ENCODE assay signal across 15 cellular contexts in genomic region chr9:79189511-79189924, GRCh38.
DNase-seq lines count a peak whose midpoint lies in the region; ATAC-seq and TF ChIP-seq lines count a peak whose summit lies in the region.
"Had no signal": no experiment of that assay in that cellular context is flagged by ENCODE, and none has a peak within 500 bp of the region (broad histone marks: within the 10 kb centered on the region; RNA-seq: fewer than 3 reads in every experiment).

No MANE protein-coding gene starts in this region.

- no peak for TF ChIP-seq CTCF in fibroblast of mammary gland (conservative IDR thresholded peaks at IDR 0.05; ENCODE audit: control insufficient read depth, insufficient read depth, low read depth, low read length)

- no peak for ATAC-seq in HG02938 (IDR thresholded peaks at IDR 0.05; ENCODE audit: unreplicated experiment)

- H3K4me3 ChIP-seq in fibroblast of mammary gland (ENCODE audit: control insufficient read depth, low read depth, low read length) (no peak overlapping the region), skeletal muscle cell (ENCODE audit: low read depth, low read length) (no peak overlapping the region)
- H3K4me3 ChIP-seq: left ventricle myocardium inferior, SJCRH30, thyroid gland had no signal

- DNase-seq in ELR (ENCODE audit: low read depth) (peak; percentile 72), NCI-H226 (peak; percentile 89), fibroblast of mammary gland (ENCODE audit: low read depth) (peak; percentile 40), skeletal muscle cell (ENCODE audit: low read depth) (peak; percentile 48), NCI-H2171 treated with DMSO at 0.1 percent for 48 hours (lab: John Stamatoyannopoulos, UW) (no peak)
- no peak for DNase-seq in activated CD4-positive, CD25-positive, alpha-beta regulatory T cell treated with anti-CD3 and anti-CD28 coated beads, Interleukin-2, amount 50 U/mL, for 72 hours
- DNase-seq: activated CD4-positive, alpha-beta T cell treated with anti-CD3 and anti-CD28 coated beads, Interleukin-2, amount 50 U/mL, for 1 hour; activated T-cell treated with anti-CD3 and anti-CD28 coated beads, Interleukin-2, amount 50 U/mL, for 1 hour; left ventricle myocardium inferior; NCI-H1694; NCI-H510A; SJCRH30; small intestine; thyroid gland had no signal

Comparison
In these comparisons a context has a peak if more than half of its experiments do, and no peak if none do; other contexts are left out.
1. DNase-seq: peak in ELR (single experiment), NCI-H226 (single experiment), fibroblast of mammary gland (single experiment) and skeletal muscle cell (single experiment); none in NCI-H2171 treated with DMSO at 0.1 percent for 48 hours (single experiment) and activated CD4-positive, CD25-positive, alpha-beta regulatory T cell treated with anti-CD3 and anti-CD28 coated beads, Interleukin-2, amount 50 U/mL, for 72 hours (single experiment).